10 cellular contexts compared by ENCODE assay signal in genomic region chr9:127570533-127571111, GRCh38. TPM values are rescaled to one million over a fixed set of nuclear protein-coding genes. Genes with fewer than 3 reads are reported as not detected.
DNase-seq lines count a peak whose midpoint lies in the region; FAIRE-seq and TF ChIP-seq lines count a peak whose summit lies in the region.
"Had no signal": no experiment of that assay in that cellular context is flagged by ENCODE, and none has a peak within 500 bp of the region (broad histone marks: within the 10 kb centered on the region; RNA-seq: fewer than 3 reads in every experiment).

No MANE protein-coding gene starts in this region.

- peaks cover 0 to 20% of the 10 kb centered on the region in 2 experiments; a peak in 2 of 4 replicates for H3K79me2 ChIP-seq in H1 (ENCODE audit: control insufficient read depth in 1 of 2, insufficient read depth in 2 of 2, low read length in 2 of 2)

- H3K14ac ChIP-seq in H1 (ENCODE audit: insufficient read length): no peak overlapping the region

- POLR2A ChIA-PET in H1 (lab: Charles Lee; ENCODE audit: partially characterized antibody): interaction anchor here (1.9 kb wide), 1 partner anchor 119 kb away, joined by 6 read pairs; the partner anchor contains the start of genes LRSAM1 and RPL12

- peak overlapping the region; percentile 75 for H3K4me3 Mint-ChIP-seq in progenitor cell of endocrine pancreas (ENCODE audit: low read depth)

- H3K18ac ChIP-seq in H1 (ENCODE audit: extremely low read depth, low read length): no peak overlapping the region

- H3K9me3 ChIP-seq in MG63 (no peaks in the 10 kb centered on the region), H1 (ENCODE audit: insufficient read depth in 2 of 2, low read depth in 1 of 2, low read length in 1 of 2) (no peaks in the 10 kb centered on the region)

- H2BK20ac ChIP-seq in H1 (ENCODE audit: low read length): no peak overlapping the region

- no peak overlapping the region for H2AFZ ChIP-seq in H1 (ENCODE audit: low read length)

- peaks cover 12% of the 10 kb centered on the region for H3K36me3 ChIP-seq in MG63
- H3K36me3 ChIP-seq in H1 (ENCODE audit: control insufficient read depth in 2 of 4, insufficient read depth in 4 of 4, low read length in 3 of 4): no peaks in the 10 kb centered on the region

- no peak for TF ChIP-seq POLR2A in H1 (IDR thresholded peaks at IDR 0.05; ENCODE audit: control extremely low read depth in 1 of 2, low read depth in 2 of 2, low read length in 2 of 2)

- H3K23me2 ChIP-seq in H1 (ENCODE audit: low read depth, low read length): peaks cover 15% of the 10 kb centered on the region; the same call in 1 of the 2 replicates

- H3K27ac Mint-ChIP-seq in progenitor cell of endocrine pancreas: no peak overlapping the region

- 97% methylated on average over 3 of the region's 3 CpGs; no CpG with 5 or more reads in 1 of the 2 experiments for WGBS in H1 (ENCODE audit: extremely low coverage in 1 of 2, insufficient coverage in 1 of 2, insufficient read length in 1 of 2, insufficient replicate concordance in 2 of 2, low coverage in 1 of 2, low lambda C conversion rate in 2 of 2, missing lambda C conversion rate in 1 of 2), 2 experiments

- no peak overlapping the region for H4K91ac ChIP-seq in H1 (replicated peaks; ENCODE audit: insufficient read length, low read length)

- H3K27ac ChIP-seq in H1 (ENCODE audit: low read depth, low read length): no peak overlapping the region

- H3K27me3 Mint-ChIP-seq in progenitor cell of endocrine pancreas: no peaks in the 10 kb centered on the region

- H4K20me1 ChIP-seq in H1 (replicated peaks in 1 of 2; ENCODE audit: control insufficient read depth in 1 of 2, insufficient read depth in 2 of 2, low read length in 2 of 2): peaks cover 0 to 4% of the 10 kb centered on the region in 2 experiments

- CTCF ChIA-PET in H1 (lab: Charles Lee; ENCODE audit: partially characterized antibody): interaction anchor here (1.3 to 1.7 kb wide), 3 partner anchors 8 to 66 kb away, joined by 3 to 5 read pairs (median 5); no protein-coding TSS in a partner anchor

- no peak for TF ChIP-seq CTCF in H1 (IDR thresholded peaks at IDR 0.05; ENCODE audit: control extremely low read depth in 1 of 3, insufficient read depth in 1 of 3, low read depth in 1 of 3, low read length in 3 of 3)
- TF ChIP-seq CTCF in progenitor cell of endocrine pancreas (IDR thresholded peaks at IDR 0.05; ENCODE audit: unreplicated experiment): no peak

- no peaks in the 10 kb centered on the region for H3K36me3 Mint-ChIP-seq in progenitor cell of endocrine pancreas (ENCODE audit: insufficient read depth)

- H3K27me3 ChIP-seq in MG63 (no peaks in the 10 kb centered on the region), H1 (replicated peaks in 1 of 4; ENCODE audit: control insufficient read depth in 3 of 4, extremely low read depth in 1 of 4, insufficient read depth in 3 of 4, low read length in 3 of 4) (peaks cover 0 to 5% (median 2%) of the 10 kb centered on the region in 4 experiments; a peak in 3 of 7 replicates)

- no peak overlapping the region for H3K4me3 ChIP-seq in MG63
- H3K4me3 ChIP-seq in H1 (ENCODE audit: extremely low read depth in 1 of 4, insufficient read depth in 2 of 4, low read depth in 3 of 4, low read length in 4 of 4): no peak overlapping the region

- H4K5ac ChIP-seq in H1 (ENCODE audit: insufficient read length, low read depth, low read length): no peak overlapping the region

- FAIRE-seq in H1 (lab: Jason Lieb, UNC): no peak

- H3K4me1 ChIP-seq in H1 (replicated peaks in 1 of 4; ENCODE audit: control insufficient read depth in 3 of 4, insufficient read depth in 4 of 4, low read length in 3 of 4): peaks cover 0 to 16% (median 15%) of the 10 kb centered on the region in 4 experiments; a peak in 6 of 7 replicates

- no peak overlapping the region for H3K4me2 ChIP-seq in H1 (ENCODE audit: insufficient read depth in 1 of 2, low read depth in 2 of 2, low read length in 2 of 2)

- no peak overlapping the region for H4K8ac ChIP-seq in H1 (ENCODE audit: extremely low read depth, insufficient read depth, low read length)

- no peak overlapping the region for H3K23ac ChIP-seq in H1 (ENCODE audit: insufficient read length)

- H3K56ac ChIP-seq in H1 (replicated peaks; ENCODE audit: insufficient read length, low read depth, low read length): no peak overlapping the region

- no peak overlapping the region for H3K4ac ChIP-seq in H1 (replicated peaks; ENCODE audit: insufficient read length, low read depth, low read length)

- peak overlapping the region; percentile 34; the same call in 1 of the 2 replicates for H2BK15ac ChIP-seq in H1 (ENCODE audit: low read length)

- H3K4me1 Mint-ChIP-seq in progenitor cell of endocrine pancreas (ENCODE audit: low read depth): peaks cover 30% of the 10 kb centered on the region

- H2BK5ac ChIP-seq in H1 (ENCODE audit: low read depth, low read length): no peak overlapping the region

- 0 out of 2 replicates have a peak overlapping the region, but pooled peaks have one; percentile 57 for H2AK5ac ChIP-seq in H1 (ENCODE audit: low read depth, low read length)

- H3K9ac ChIP-seq in H1 (replicated peaks in 1 of 4; ENCODE audit: extremely low read depth in 1 of 4, low read depth in 3 of 4, low read length in 3 of 4): no peak overlapping the region

- TF ChIP-seq EP300 in H1 (IDR thresholded peaks at IDR 0.05; ENCODE audit: borderline replicate concordance in 1 of 2, low read depth in 2 of 2, low read length in 2 of 2): no peak

- H2BK120ac ChIP-seq in H1 (replicated peaks; ENCODE audit: low read depth, low read length): no peak overlapping the region

- peaks cover 2% of the 10 kb centered on the region; the same call in 1 of the 2 replicates for H3K79me1 ChIP-seq in H1 (ENCODE audit: low read depth, low read length)

- TF ChIP-seq RAD21 in H1 (IDR thresholded peaks at IDR 0.05 in 1 of 2, conservative IDR thresholded peaks at IDR 0.05 in 1 of 2; ENCODE audit: low read depth in 2 of 2, low read length in 2 of 2): no peak

- H2BK12ac ChIP-seq in H1 (ENCODE audit: low read depth, low read length): no peak overlapping the region

- H3K9me3 Mint-ChIP-seq in progenitor cell of endocrine pancreas (ENCODE audit: low read depth): no peaks in the 10 kb centered on the region

- peak; percentile 61 for DNase-seq in DMS 273 (lab: John Stamatoyannopoulos, UW; ENCODE audit: unreplicated experiment)
- no peak for DNase-seq in DMS 273 treated with DMSO at 0.1 percent for 48 hours (lab: John Stamatoyannopoulos, UW)
- peak; percentile 27 for DNase-seq in MG63
- DNase-seq in H1 (ENCODE audit: low read depth in 1 of 2, low spot score in 2 of 2): no peak
- no peak for DNase-seq in progenitor cell of endocrine pancreas (ENCODE audit: low spot score, unreplicated experiment)
- no peak for DNase-seq in NAMALWA (ENCODE audit: low spot score)
- no peak for DNase-seq in LoVo (ENCODE audit: low spot score)
- DNase-seq in stimulated activated CD8-positive, alpha-beta memory T cell treated with anti-CD3 and anti-CD28 coated beads, Interleukin-4, amount 100 ng/mL, for 48 hours: no peak
- DNase-seq: 8988T, MV-4-11 had no signal

TF ChIP-seq in H1, 55 proteins besides CTCF, POLR2A, EP300 and RAD21:
- TF ChIP-seq BRCA1 (IDR thresholded peaks at IDR 0.05; ENCODE audit: low read depth, low read length) (no peak), CTBP2 (IDR thresholded peaks at IDR 0.05; ENCODE audit: borderline replicate concordance, insufficient read depth, insufficient read length, low read length) (no peak), CHD1 (IDR thresholded peaks at IDR 0.05; ENCODE audit: low read depth, low read length) (no peak), RXRA (IDR thresholded peaks at IDR 0.05; ENCODE audit: insufficient read depth, low read depth, low read length) (no peak), SAP30 (IDR thresholded peaks at IDR 0.05; ENCODE audit: insufficient read depth, insufficient replicate concordance, low read length) (no peak), TBP (IDR thresholded peaks at IDR 0.05; ENCODE audit: low read depth, low read length) (no peak), SUZ12 (IDR thresholded peaks at IDR 0.05; ENCODE audit: low read length) (no peak), GABPA (IDR thresholded peaks at IDR 0.05; ENCODE audit: borderline replicate concordance, insufficient read depth, low read length) (no peak), RNF2 (IDR thresholded peaks at IDR 0.05; ENCODE audit: borderline replicate concordance, low read depth, low read length, missing control alignments, poor library complexity, severe bottlenecking) (no peak), EGR1 (IDR thresholded peaks at IDR 0.05; ENCODE audit: borderline replicate concordance, low read depth, low read length) (no peak)
TF ChIP-seq in H1: peak in this region for 0.

RNA-seq across cellular contexts. Expression of gene STXBP1, which starts 41.5 kb away (rescaled TPM):
- 0.36 and 87.7 TPM in 2 replicates for total RNA-seq in MG63 (2014; rRNA removed; shearing (Covaris generic); ENCODE audit: low replicate concordance)
- total RNA-seq in H1 (2021; fragmentation: NEBNext Ultra II Directional; extraction: Animal tissue kit (Norgen Biotek cat#: 25700)): 60.9 and 61.9 TPM in 2 replicates
- polyA plus RNA-seq in H1 (2011; rRNA removed): 11.5 and 19.4 TPM in 2 replicates
- 13.9 TPM for polyA plus RNA-seq in H1 (2011; cell fraction: cytosol; rRNA removed)
- 31.3 TPM for polyA plus RNA-seq in H1 (2011; cell fraction: nucleus; rRNA removed)
- 23.3 to 29.4 TPM (median 26.6 TPM) in 4 replicates for polyA plus RNA-seq in H1 (2012, experiment 1 of 2)
- polyA plus RNA-seq in H1 (2012, experiment 2 of 2): 17.5 TPM
- 37.3 TPM for polyA plus RNA-seq in H1 (2013, experiment 1 of 2)
- 37.1 TPM for polyA plus RNA-seq in H1 (2013, experiment 2 of 2)
- 21.8 and 25.2 TPM in 2 replicates for polyA minus RNA-seq in H1 (2011; rRNA and poly(A)+ RNA removed)
- polyA minus RNA-seq in H1 (2011; cell fraction: cytosol; rRNA and poly(A)+ RNA removed): 14.8 TPM
- 18.2 TPM for polyA minus RNA-seq in H1 (2011; cell fraction: nucleus; rRNA and poly(A)+ RNA removed)
- total RNA-seq in progenitor cell of endocrine pancreas: 23.4 and 24.8 TPM in 2 replicates

Comparison
In these comparisons a context has a peak if more than half of its experiments do, and no peak if none do; other contexts are left out.
1. DNase-seq: peak in DMS 273 (single experiment) and MG63 (single experiment); none in DMS 273 treated with DMSO at 0.1 percent for 48 hours (single experiment), H1 (0 of 2), progenitor cell of endocrine pancreas (single experiment), NAMALWA (single experiment), LoVo (single experiment) and stimulated activated CD8-positive, alpha-beta memory T cell treated with anti-CD3 and anti-CD28 coated beads, Interleukin-4, amount 100 ng/mL, for 48 hours (single experiment).